In genomic region chr16:20904507-20905079, GRCh38 we compare ENCODE assay signal across 1 cellular context.
TF ChIP-seq lines count a peak whose summit lies in the region.

No MANE protein-coding gene starts in this region.

TF ChIP-seq in GM12878, 131 proteins besides CTCF, POLR2A, EP300 and RAD21 (continued from another document):
- TF ChIP-seq ZBTB40 (IDR thresholded peaks at IDR 0.05; ENCODE audit: borderline replicate concordance): no peak
- no peak for TF ChIP-seq SREBF2 (IDR thresholded peaks at IDR 0.05; ENCODE audit: low read length)
- no peak for TF ChIP-seq STAT3 (IDR thresholded peaks at IDR 0.05; ENCODE audit: low read depth, low read length)
- TF ChIP-seq BRCA1 (IDR thresholded peaks at IDR 0.05; ENCODE audit: low read depth, low read length): no peak
- no peak for TF ChIP-seq TARDBP (IDR thresholded peaks at IDR 0.05; ENCODE audit: borderline replicate concordance)
- TF ChIP-seq ATF2 (IDR thresholded peaks at IDR 0.05; ENCODE audit: low read length): no peak; the same call in 1 of the 2 replicates
- TF ChIP-seq PKNOX1 (IDR thresholded peaks at IDR 0.05): peak; percentile 49; the same call in 1 of the 2 replicates
- TF ChIP-seq IKZF1 (conservative IDR thresholded peaks at IDR 0.05): peak; percentile 98
